In the genomic region with DNA sequence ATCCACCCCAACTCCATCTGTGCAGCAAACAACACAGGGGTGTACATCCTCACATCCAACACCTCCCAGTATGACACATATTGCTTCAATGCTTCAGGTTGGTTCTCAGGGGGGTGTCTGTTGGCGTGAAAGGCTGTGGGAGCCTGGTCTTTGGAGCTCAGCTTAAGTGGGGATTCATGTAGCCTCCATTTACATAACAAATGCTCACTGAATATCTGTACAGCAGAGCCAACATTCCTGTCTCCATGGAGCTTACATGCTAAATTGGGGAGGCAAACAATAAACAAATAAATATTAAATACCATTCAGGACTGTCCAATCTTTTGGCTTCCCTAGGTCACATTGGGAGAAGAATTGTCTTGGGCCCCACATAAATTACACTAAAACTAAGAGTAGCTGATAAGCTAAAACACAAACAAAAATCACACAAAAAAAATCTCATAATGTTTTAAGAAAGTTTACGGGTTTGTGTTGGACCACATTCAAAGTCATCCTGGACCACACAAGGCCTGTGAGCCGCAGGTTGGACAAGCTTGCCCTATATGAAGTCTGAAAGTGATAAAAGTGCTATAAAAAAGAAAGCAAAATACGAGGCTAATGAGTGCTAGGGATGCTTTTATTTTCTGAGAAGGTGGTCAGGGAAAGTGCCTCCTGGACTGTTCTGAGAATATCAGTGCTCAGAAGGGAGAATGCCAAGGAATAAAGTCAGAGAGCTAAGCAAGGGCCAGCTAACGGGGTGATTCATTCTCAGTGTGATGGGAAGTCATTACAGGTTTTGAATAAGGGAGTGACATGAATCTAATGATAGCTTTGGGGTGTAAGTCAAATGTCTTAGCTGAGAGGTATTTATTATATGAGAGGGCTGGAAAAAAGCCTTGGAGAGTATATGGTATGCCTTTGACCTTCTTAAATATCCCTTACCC, we compare ENCODE assay signal across 14 cellular contexts. TPM values are rescaled to one million over a fixed set of nuclear protein-coding genes. Genes with fewer than 3 reads are reported as not detected.
DNase-seq lines count a peak whose midpoint lies in the region; ATAC-seq and TF ChIP-seq lines count a peak whose summit lies in the region.
"Had no signal": no experiment of that assay in that cellular context is flagged by ENCODE, and none has a peak within 500 bp of the region (broad histone marks: within the 10 kb centered on the region; RNA-seq: fewer than 3 reads in every experiment).

No MANE protein-coding gene starts in this region.

- intact Hi-C loops in CD14-positive monocyte (cut with micrococcal nuclease) (no loop called here), HCT116 (cut with micrococcal nuclease) (no loop called here)

- POLR2A ChIA-PET in HCT116 (lab: Charles Lee), result interaction anchor here (1.1 kb wide), 1 partner anchor 14 kb away, joined by 3 read pairs; no protein-coding TSS in a partner anchor

- H3K27me3 ChIP-seq in HCT116 (ENCODE audit: insufficient read depth, low read length) (no peaks in the 10 kb centered on the region), neutrophil (no peaks in the 10 kb centered on the region)
- H3K27me3 ChIP-seq: SJCRH30 had no signal

- ATAC-seq in HCT116, result no peak
- ATAC-seq in GM21529 (IDR thresholded peaks at IDR 0.05; ENCODE audit: unreplicated experiment), result no peak
- no peak for ATAC-seq in HG02973 (IDR thresholded peaks at IDR 0.05; ENCODE audit: unreplicated experiment)
- ATAC-seq: K562 had no signal

- H3K9me3 ChIP-seq in HCT116 (ENCODE audit: control insufficient read depth in 1 of 2, insufficient read depth in 1 of 2, low read depth in 1 of 2, low read length in 2 of 2) (no peaks in the 10 kb centered on the region), neutrophil (no peaks in the 10 kb centered on the region)
- H3K9me3 ChIP-seq: SJCRH30 had no signal

- RAD21 ChIA-PET in HCT116 (lab: Charles Lee; ENCODE audit: low non-redundant PET in 1 of 2, low total read pairs in 2 of 2, uncharacterized antibody in 2 of 2, unreplicated experiment in 2 of 2), result no interaction called here

- H2AFZ ChIP-seq in HCT116 (ENCODE audit: low read depth, low read length, poor library complexity, severe bottlenecking), result no peak overlapping the region

- peak overlapping the region; percentile 16 to 81 (median 62) for H3K27ac Mint-ChIP-seq in CD14-positive monocyte

- H3K4me3 Mint-ChIP-seq in CD14-positive monocyte, result no peak overlapping the region

- H3K9me2 ChIP-seq in HCT116 (ENCODE audit: insufficient read depth), result no peaks in the 10 kb centered on the region

- peaks cover 89% of the 10 kb centered on the region for H3K79me2 ChIP-seq in HCT116 (ENCODE audit: insufficient read depth, low read length)
- H3K79me2 ChIP-seq: parathyroid adenoma had no signal

- H3K36me3 Mint-ChIP-seq in CD14-positive monocyte, result peaks cover 88 to 94% of the 10 kb centered on the region in 2 donors

- no peak for TF ChIP-seq POLR2A in HCT116 (IDR thresholded peaks at IDR 0.05; ENCODE audit: borderline replicate concordance, extremely low read depth, insufficient read depth, insufficient read length)

- TF ChIP-seq CTCF in CD14-positive monocyte (IDR thresholded peaks at IDR 0.05) (no peak), HCT116 (IDR thresholded peaks at IDR 0.05 in 2 of 3, conservative IDR thresholded peaks at IDR 0.05 in 1 of 3; ENCODE audit: borderline replicate concordance in 1 of 3, insufficient read depth in 1 of 3, low read depth in 2 of 3, low read length in 2 of 3) (no peak), neutrophil (IDR thresholded peaks at IDR 0.05) (no peak)

- no peak for DNase-seq in CD14-positive monocyte (ENCODE audit: low spot score)
- no peak for DNase-seq in HCT116 (ENCODE audit: low read depth, low spot score)
- DNase-seq in astrocyte of the hippocampus (ENCODE audit: low read depth, low spot score), result peak; percentile 83
- DNase-seq in stimulated activated CD4-positive, alpha-beta T cell treated with anti-CD3 and anti-CD28 coated beads, Interleukin-4, amount 100 ng/mL, for 1 hour, result no peak
- no peak for DNase-seq in SIG-M5 treated with dmso at 0.1 percent for 504 hours (lab: John Stamatoyannopoulos, UW; ENCODE audit: unreplicated experiment)
- DNase-seq: DND-41, dorsolateral prefrontal cortex, NCI-H345, SJCRH30 had no signal

- H3K9me3 Mint-ChIP-seq in CD14-positive monocyte, result no peaks in the 10 kb centered on the region

- H3K9ac ChIP-seq in HCT116 (ENCODE audit: low read length), result no peak overlapping the region
- H3K9ac ChIP-seq: parathyroid adenoma had no signal

- H3K4me1 ChIP-seq in HCT116 (ENCODE audit: control insufficient read depth in 1 of 2, insufficient read depth in 2 of 2, low read length in 2 of 2) (peaks cover 0 to 8% of the 10 kb centered on the region in 2 experiments; a peak in 1 of 4 replicates), neutrophil (ENCODE audit: control insufficient read depth in 1 of 2, insufficient read depth in 1 of 2, low read depth in 1 of 2, low read length in 1 of 2) (peaks cover 25 to 47% of the 10 kb centered on the region in 2 experiments)
- H3K4me1 ChIP-seq: SJCRH30 had no signal

- TF ChIP-seq RAD21 in HCT116 (IDR thresholded peaks at IDR 0.05; ENCODE audit: low read depth), result no peak

- peaks cover 69 to 81% of the 10 kb centered on the region in 2 experiments for H3K36me3 ChIP-seq in HCT116 (ENCODE audit: control insufficient read depth in 1 of 2, insufficient read depth in 2 of 2, low read length in 2 of 2)
- H3K36me3 ChIP-seq in neutrophil, result peaks cover 81% of the 10 kb centered on the region
- H3K36me3 ChIP-seq: SJCRH30 had no signal

- H3K4me2 ChIP-seq in HCT116 (ENCODE audit: low read length), result no peak overlapping the region

- peaks cover 42% of the 10 kb centered on the region for H3K4me1 Mint-ChIP-seq in CD14-positive monocyte

- CTCF ChIA-PET in HCT116 (lab: Charles Lee), result no interaction called here

- H3K27ac ChIP-seq in HCT116 (ENCODE audit: low read depth, low read length) (peak overlapping the region; percentile 44), neutrophil (peak overlapping the region; percentile 53)
- H3K27ac ChIP-seq: parathyroid adenoma, SJCRH30 had no signal

- H3K27me3 Mint-ChIP-seq in CD14-positive monocyte (ENCODE audit: low read depth in 3 of 3), result no peaks in the 10 kb centered on the region

- H4K20me1 ChIP-seq in HCT116 (ENCODE audit: insufficient read depth), result no peaks in the 10 kb centered on the region

- BruUV-seq in HCT116 (replicated peaks; lab: Mats Ljungman, UMichigan), result no TSS peak

- H3K4me3 ChIP-seq in HCT116 (replicated peaks in 1 of 2; ENCODE audit: low read depth in 1 of 2, low read length in 2 of 2), result no peak overlapping the region
- no peak overlapping the region for H3K4me3 ChIP-seq in neutrophil (ENCODE audit: low read depth in 1 of 2, low read length in 1 of 2)
- H3K4me3 ChIP-seq: dorsolateral prefrontal cortex, K562, SJCRH30 had no signal

TF ChIP-seq in HCT116, 20 proteins besides CTCF, POLR2A, EP300 and RAD21 (continues in another document):
- TF ChIP-seq ATF3 (IDR thresholded peaks at IDR 0.05) (no peak), TCF7L2 (IDR thresholded peaks at IDR 0.05; ENCODE audit: borderline replicate concordance, extremely low read depth, insufficient read depth, insufficient read length) (no peak), EGR1 (IDR thresholded peaks at IDR 0.05; ENCODE audit: low read depth) (no peak), REST (IDR thresholded peaks at IDR 0.05; ENCODE audit: low read depth) (no peak), SP1 (IDR thresholded peaks at IDR 0.05; ENCODE audit: low read depth) (no peak), YY1 (IDR thresholded peaks at IDR 0.05; ENCODE audit: extremely low read depth, insufficient replicate concordance, low read depth, low read length) (no peak), EZH2phosphoT487 (IDR thresholded peaks at IDR 0.05; ENCODE audit: borderline replicate concordance) (no peak), EZH2 (IDR thresholded peaks at IDR 0.05) (no peak), SIN3A (IDR thresholded peaks at IDR 0.05; ENCODE audit: low read depth) (no peak), POLR2AphosphoS5 (IDR thresholded peaks at IDR 0.05; ENCODE audit: low read depth, low read length) (no peak)

RNA-seq across cellular contexts. Expression of gene CD44, which starts 41.6 kb away (rescaled TPM):
- 100 to 1,000 TPM; 415 to 531 TPM for polyA plus RNA-seq in CD14-positive monocyte
- total RNA-seq in HCT116 (2021; ENCODE audit: unreplicated experiment), result 742 TPM
- 668 and 736 TPM in 2 replicates for polyA plus RNA-seq in HCT116 (2012)
